19 cellular contexts compared by ENCODE assay signal in the genomic region with DNA sequence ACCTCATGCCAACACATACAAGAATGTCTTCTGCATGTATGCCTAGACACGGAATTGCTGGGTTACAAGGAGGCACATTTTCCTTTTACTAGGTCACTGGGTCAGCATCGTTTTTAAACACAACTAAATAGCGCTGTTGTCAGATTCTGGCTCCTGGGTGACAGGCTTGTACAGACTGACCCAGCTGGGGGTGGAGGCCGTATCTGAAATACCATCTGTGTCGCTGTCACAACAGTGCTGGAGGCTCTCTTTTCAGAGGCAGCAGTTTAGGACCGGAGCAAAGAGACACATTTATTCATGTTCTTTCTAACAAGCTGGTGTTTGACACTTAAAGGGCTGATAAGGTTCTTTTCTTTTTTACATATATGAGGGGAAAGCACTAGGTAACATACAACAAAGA.
"Had no signal": no experiment of that assay in that cellular context is flagged by ENCODE, and none has a peak within 500 bp of the region (broad histone marks: within the 10 kb centered on the region; RNA-seq: fewer than 3 reads in every experiment).

No MANE protein-coding gene starts in this region.

- H3K9me3 Mint-ChIP-seq: naive thymus-derived CD4-positive, alpha-beta T cell; stimulated activated effector memory CD8-positive, alpha-beta T cell treated with anti-CD3 and anti-CD28 coated beads, Interleukin-12 subunit alpha, Interleukin-12 subunit beta, amount 100 ng/mL, for 72 hours had no signal

- H3K36me3 Mint-ChIP-seq: naive thymus-derived CD4-positive, alpha-beta T cell; stimulated activated effector memory CD8-positive, alpha-beta T cell treated with anti-CD3 and anti-CD28 coated beads, Interleukin-12 subunit alpha, Interleukin-12 subunit beta, amount 100 ng/mL, for 72 hours had no signal

- DNase-seq: caudate nucleus; cortex of kidney; effector CD8-positive, alpha-beta T cell; heart right ventricle; hypothalamus; left ventricle myocardium inferior; lower lobe of right lung; mesenchymal stem cell; naive thymus-derived CD4-positive, alpha-beta T cell; occipital lobe; pancreas; right lobe of liver; stimulated activated CD4-positive, alpha-beta T cell treated with anti-CD3 and anti-CD28 coated beads, Interleukin-4, amount 100 ng/mL, for 1 hour; stimulated activated CD8-positive, alpha-beta memory T cell treated with anti-CD3 and anti-CD28 coated beads, Interleukin-4, amount 100 ng/mL, for 48 hours; stimulated activated naive CD8-positive, alpha-beta T cell treated with anti-CD3 and anti-CD28 coated beads, Interleukin-15, Interleukin-2, amounts not matched to agents 100 U/mL and 50 U/mL, for 24 hours; thyroid gland; upper lobe of left lung had no signal

- H3K27ac Mint-ChIP-seq: naive thymus-derived CD4-positive, alpha-beta T cell; stimulated activated effector memory CD8-positive, alpha-beta T cell treated with anti-CD3 and anti-CD28 coated beads, Interleukin-12 subunit alpha, Interleukin-12 subunit beta, amount 100 ng/mL, for 72 hours had no signal

- ATAC-seq: esophagus mucosa; heart right ventricle; lower lobe of right lung; naive thymus-derived CD4-positive, alpha-beta T cell; pancreas; right lobe of liver; stimulated activated effector memory CD8-positive, alpha-beta T cell treated with anti-CD3 and anti-CD28 coated beads, Interleukin-12 subunit alpha, Interleukin-12 subunit beta, amount 100 ng/mL, for 72 hours; stimulated activated naive CD8-positive, alpha-beta T cell treated with anti-CD3 and anti-CD28 coated beads, Interleukin-15, Interleukin-2, amounts not matched to agents 100 U/mL and 50 U/mL, for 24 hours had no signal

- H3K4me1 Mint-ChIP-seq: naive thymus-derived CD4-positive, alpha-beta T cell; stimulated activated effector memory CD8-positive, alpha-beta T cell treated with anti-CD3 and anti-CD28 coated beads, Interleukin-12 subunit alpha, Interleukin-12 subunit beta, amount 100 ng/mL, for 72 hours had no signal

- H3K4me3 Mint-ChIP-seq: naive thymus-derived CD4-positive, alpha-beta T cell; stimulated activated effector memory CD8-positive, alpha-beta T cell treated with anti-CD3 and anti-CD28 coated beads, Interleukin-12 subunit alpha, Interleukin-12 subunit beta, amount 100 ng/mL, for 72 hours had no signal
